Comparison of ENCODE assay signal across 1 cellular context in genomic region chr6:34237722-34238506, GRCh38.
TF ChIP-seq lines count a peak whose summit lies in the region.

No MANE protein-coding gene starts in this region.

TF ChIP-seq in K562, 482 proteins besides CTCF, POLR2A, EP300 and RAD21 (continued from another document and continues in another):
- TF ChIP-seq, protein P1, sequence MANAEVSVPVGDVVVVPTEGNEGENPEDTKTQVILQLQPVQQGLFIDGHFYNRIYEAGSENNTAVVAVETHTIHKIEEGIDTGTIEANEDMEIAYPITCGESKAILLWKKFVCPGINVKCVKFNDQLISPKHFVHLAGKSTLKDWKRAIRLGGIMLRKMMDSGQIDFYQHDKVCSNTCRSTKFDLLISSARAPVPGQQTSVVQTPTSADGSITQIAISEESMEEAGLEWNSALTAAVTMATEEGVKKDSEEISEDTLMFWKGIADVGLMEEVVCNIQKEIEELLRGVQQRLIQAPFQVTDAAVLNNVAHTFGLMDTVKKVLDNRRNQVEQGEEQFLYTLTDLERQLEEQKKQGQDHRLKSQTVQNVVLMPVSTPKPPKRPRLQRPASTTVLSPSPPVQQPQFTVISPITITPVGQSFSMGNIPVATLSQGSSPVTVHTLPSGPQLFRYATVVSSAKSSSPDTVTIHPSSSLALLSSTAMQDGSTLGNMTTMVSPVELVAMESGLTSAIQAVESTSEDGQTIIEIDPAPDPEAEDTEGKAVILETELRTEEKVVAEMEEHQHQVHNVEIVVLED (CRISPR knock-in tag; IDR thresholded peaks at IDR 0.05) = no peak
- TF ChIP-seq CHD2 (IDR thresholded peaks at IDR 0.05; ENCODE audit: low read depth, low read length) = peak; percentile 57; the same call in 1 of the 2 replicates
- peak; percentile 98 for TF ChIP-seq MGA (IDR thresholded peaks at IDR 0.05)
- TF ChIP-seq NFE2 (IDR thresholded peaks at IDR 0.05; ENCODE audit: low read depth) = peak; percentile 46
- TF ChIP-seq, protein P2, sequence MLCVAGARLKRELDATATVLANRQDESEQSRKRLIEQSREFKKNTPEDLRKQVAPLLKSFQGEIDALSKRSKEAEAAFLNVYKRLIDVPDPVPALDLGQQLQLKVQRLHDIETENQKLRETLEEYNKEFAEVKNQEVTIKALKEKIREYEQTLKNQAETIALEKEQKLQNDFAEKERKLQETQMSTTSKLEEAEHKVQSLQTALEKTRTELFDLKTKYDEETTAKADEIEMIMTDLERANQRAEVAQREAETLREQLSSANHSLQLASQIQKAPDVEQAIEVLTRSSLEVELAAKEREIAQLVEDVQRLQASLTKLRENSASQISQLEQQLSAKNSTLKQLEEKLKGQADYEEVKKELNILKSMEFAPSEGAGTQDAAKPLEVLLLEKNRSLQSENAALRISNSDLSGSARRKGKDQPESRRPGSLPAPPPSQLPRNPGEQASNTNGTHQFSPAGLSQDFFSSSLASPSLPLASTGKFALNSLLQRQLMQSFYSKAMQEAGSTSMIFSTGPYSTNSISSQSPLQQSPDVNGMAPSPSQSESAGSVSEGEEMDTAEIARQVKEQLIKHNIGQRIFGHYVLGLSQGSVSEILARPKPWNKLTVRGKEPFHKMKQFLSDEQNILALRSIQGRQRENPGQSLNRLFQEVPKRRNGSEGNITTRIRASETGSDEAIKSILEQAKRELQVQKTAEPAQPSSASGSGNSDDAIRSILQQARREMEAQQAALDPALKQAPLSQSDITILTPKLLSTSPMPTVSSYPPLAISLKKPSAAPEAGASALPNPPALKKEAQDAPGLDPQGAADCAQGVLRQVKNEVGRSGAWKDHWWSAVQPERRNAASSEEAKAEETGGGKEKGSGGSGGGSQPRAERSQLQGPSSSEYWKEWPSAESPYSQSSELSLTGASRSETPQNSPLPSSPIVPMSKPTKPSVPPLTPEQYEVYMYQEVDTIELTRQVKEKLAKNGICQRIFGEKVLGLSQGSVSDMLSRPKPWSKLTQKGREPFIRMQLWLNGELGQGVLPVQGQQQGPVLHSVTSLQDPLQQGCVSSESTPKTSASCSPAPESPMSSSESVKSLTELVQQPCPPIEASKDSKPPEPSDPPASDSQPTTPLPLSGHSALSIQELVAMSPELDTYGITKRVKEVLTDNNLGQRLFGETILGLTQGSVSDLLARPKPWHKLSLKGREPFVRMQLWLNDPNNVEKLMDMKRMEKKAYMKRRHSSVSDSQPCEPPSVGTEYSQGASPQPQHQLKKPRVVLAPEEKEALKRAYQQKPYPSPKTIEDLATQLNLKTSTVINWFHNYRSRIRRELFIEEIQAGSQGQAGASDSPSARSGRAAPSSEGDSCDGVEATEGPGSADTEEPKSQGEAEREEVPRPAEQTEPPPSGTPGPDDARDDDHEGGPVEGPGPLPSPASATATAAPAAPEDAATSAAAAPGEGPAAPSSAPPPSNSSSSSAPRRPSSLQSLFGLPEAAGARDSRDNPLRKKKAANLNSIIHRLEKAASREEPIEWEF (CRISPR knock-in tag; IDR thresholded peaks at IDR 0.05) = no peak
- no peak for TF ChIP-seq ZNF77 (CRISPR knock-in tag; IDR thresholded peaks at IDR 0.05)
- no peak for TF ChIP-seq SREBF1 (IDR thresholded peaks at IDR 0.05; ENCODE audit: borderline replicate concordance, low read depth, low read length)
- TF ChIP-seq, protein P3, sequence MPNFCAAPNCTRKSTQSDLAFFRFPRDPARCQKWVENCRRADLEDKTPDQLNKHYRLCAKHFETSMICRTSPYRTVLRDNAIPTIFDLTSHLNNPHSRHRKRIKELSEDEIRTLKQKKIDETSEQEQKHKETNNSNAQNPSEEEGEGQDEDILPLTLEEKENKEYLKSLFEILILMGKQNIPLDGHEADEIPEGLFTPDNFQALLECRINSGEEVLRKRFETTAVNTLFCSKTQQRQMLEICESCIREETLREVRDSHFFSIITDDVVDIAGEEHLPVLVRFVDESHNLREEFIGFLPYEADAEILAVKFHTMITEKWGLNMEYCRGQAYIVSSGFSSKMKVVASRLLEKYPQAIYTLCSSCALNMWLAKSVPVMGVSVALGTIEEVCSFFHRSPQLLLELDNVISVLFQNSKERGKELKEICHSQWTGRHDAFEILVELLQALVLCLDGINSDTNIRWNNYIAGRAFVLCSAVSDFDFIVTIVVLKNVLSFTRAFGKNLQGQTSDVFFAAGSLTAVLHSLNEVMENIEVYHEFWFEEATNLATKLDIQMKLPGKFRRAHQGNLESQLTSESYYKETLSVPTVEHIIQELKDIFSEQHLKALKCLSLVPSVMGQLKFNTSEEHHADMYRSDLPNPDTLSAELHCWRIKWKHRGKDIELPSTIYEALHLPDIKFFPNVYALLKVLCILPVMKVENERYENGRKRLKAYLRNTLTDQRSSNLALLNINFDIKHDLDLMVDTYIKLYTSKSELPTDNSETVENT (CRISPR knock-in tag; IDR thresholded peaks at IDR 0.05) = peak; percentile 63; the same call in 1 of the 2 replicates
- TF ChIP-seq, protein P4, sequence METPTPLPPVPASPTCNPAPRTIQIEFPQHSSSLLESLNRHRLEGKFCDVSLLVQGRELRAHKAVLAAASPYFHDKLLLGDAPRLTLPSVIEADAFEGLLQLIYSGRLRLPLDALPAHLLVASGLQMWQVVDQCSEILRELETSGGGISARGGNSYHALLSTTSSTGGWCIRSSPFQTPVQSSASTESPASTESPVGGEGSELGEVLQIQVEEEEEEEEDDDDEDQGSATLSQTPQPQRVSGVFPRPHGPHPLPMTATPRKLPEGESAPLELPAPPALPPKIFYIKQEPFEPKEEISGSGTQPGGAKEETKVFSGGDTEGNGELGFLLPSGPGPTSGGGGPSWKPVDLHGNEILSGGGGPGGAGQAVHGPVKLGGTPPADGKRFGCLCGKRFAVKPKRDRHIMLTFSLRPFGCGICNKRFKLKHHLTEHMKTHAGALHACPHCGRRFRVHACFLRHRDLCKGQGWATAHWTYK (CRISPR knock-in tag; IDR thresholded peaks at IDR 0.05) = 0 out of 2 replicates have a peak, but pooled peaks have one; percentile 7
- TF ChIP-seq ZNF274 (IDR thresholded peaks at IDR 0.05; ENCODE audit: borderline replicate concordance, low read depth, low read length) = no peak
- no peak for TF ChIP-seq MCM2 (IDR thresholded peaks at IDR 0.05; ENCODE audit: low read depth)
- TF ChIP-seq PHF20 (IDR thresholded peaks at IDR 0.05; ENCODE audit: partially characterized antibody) = peak; percentile 23
- TF ChIP-seq RB1 (IDR thresholded peaks at IDR 0.05; ENCODE audit: low read depth) = peak; percentile 100
- TF ChIP-seq CXXC5 (CRISPR knock-in tag; IDR thresholded peaks at IDR 0.05) = peak; percentile 97
- no peak for TF ChIP-seq ARNT (IDR thresholded peaks at IDR 0.05)
- TF ChIP-seq ZNF282 (CRISPR knock-in tag; IDR thresholded peaks at IDR 0.05) = peak; percentile 99
- peak; percentile 51 for TF ChIP-seq TEAD4 (IDR thresholded peaks at IDR 0.05; ENCODE audit: low read length)
- TF ChIP-seq TEAD4 (CRISPR knock-in tag; IDR thresholded peaks at IDR 0.05; ENCODE audit: borderline replicate concordance) = peak; percentile 98
- peak; percentile 71 for TF ChIP-seq BHLHE40 (IDR thresholded peaks at IDR 0.05; ENCODE audit: low read length)
- TF ChIP-seq RNF2 (IDR thresholded peaks at IDR 0.05) = peak; percentile 92
- TF ChIP-seq ZKSCAN8 (CRISPR knock-in tag; IDR thresholded peaks at IDR 0.05) = no peak
- TF ChIP-seq THRAP3 (IDR thresholded peaks at IDR 0.05; ENCODE audit: borderline replicate concordance) = no peak
- TF ChIP-seq NFIX (CRISPR knock-in tag; IDR thresholded peaks at IDR 0.05; ENCODE audit: low read depth) = no peak
- 0 out of 2 replicates have a peak, but pooled peaks have one; percentile 50 for TF ChIP-seq RBM14 (IDR thresholded peaks at IDR 0.05; ENCODE audit: borderline replicate concordance, insufficient read depth, low read depth, low read length)
- TF ChIP-seq, protein P5, sequence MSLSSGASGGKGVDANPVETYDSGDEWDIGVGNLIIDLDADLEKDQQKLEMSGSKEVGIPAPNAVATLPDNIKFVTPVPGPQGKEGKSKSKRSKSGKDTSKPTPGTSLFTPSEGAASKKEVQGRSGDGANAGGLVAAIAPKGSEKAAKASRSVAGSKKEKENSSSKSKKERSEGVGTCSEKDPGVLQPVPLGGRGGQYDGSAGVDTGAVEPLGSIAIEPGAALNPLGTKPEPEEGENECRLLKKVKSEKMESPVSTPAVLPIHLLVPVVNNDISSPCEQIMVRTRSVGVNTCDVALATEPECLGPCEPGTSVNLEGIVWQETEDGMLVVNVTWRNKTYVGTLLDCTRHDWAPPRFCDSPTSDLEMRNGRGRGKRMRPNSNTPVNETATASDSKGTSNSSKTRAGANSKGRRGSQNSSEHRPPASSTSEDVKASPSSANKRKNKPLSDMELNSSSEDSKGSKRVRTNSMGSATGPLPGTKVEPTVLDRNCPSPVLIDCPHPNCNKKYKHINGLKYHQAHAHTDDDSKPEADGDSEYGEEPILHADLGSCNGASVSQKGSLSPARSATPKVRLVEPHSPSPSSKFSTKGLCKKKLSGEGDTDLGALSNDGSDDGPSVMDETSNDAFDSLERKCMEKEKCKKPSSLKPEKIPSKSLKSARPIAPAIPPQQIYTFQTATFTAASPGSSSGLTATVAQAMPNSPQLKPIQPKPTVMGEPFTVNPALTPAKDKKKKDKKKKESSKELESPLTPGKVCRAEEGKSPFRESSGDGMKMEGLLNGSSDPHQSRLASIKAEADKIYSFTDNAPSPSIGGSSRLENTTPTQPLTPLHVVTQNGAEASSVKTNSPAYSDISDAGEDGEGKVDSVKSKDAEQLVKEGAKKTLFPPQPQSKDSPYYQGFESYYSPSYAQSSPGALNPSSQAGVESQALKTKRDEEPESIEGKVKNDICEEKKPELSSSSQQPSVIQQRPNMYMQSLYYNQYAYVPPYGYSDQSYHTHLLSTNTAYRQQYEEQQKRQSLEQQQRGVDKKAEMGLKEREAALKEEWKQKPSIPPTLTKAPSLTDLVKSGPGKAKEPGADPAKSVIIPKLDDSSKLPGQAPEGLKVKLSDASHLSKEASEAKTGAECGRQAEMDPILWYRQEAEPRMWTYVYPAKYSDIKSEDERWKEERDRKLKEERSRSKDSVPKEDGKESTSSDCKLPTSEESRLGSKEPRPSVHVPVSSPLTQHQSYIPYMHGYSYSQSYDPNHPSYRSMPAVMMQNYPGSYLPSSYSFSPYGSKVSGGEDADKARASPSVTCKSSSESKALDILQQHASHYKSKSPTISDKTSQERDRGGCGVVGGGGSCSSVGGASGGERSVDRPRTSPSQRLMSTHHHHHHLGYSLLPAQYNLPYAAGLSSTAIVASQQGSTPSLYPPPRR (CRISPR knock-in tag; IDR thresholded peaks at IDR 0.05; ENCODE audit: borderline replicate concordance) = 0 out of 2 replicates have a peak, but pooled peaks have one; percentile 56
- no peak for TF ChIP-seq NUFIP1 (IDR thresholded peaks at IDR 0.05; ENCODE audit: partially characterized antibody)
